Comparison of ENCODE assay signal across 1 cellular context in genomic region chr13:98050041-98050466, GRCh38.
TF ChIP-seq lines count a peak whose summit lies in the region.

No MANE protein-coding gene starts in this region.

TF ChIP-seq in HepG2, 621 proteins besides CTCF, POLR2A, EP300 and RAD21 (continued from another document and continues in another):
- TF ChIP-seq ZNF770 (CRISPR knock-in tag; IDR thresholded peaks at IDR 0.05) (no peak), PRMT3 (CRISPR knock-in tag; IDR thresholded peaks at IDR 0.05; ENCODE audit: borderline replicate concordance, low read depth) (no peak), ZNF280B (CRISPR knock-in tag; IDR thresholded peaks at IDR 0.05; ENCODE audit: borderline replicate concordance) (no peak), ZBTB14 (CRISPR knock-in tag; IDR thresholded peaks at IDR 0.05) (no peak), ATF4 (CRISPR knock-in tag; IDR thresholded peaks at IDR 0.05) (no peak), RFX1 (IDR thresholded peaks at IDR 0.05) (no peak), DBP (CRISPR knock-in tag; IDR thresholded peaks at IDR 0.05; ENCODE audit: not compliant biosample characterization) (no peak), SUZ12 (IDR thresholded peaks at IDR 0.05; ENCODE audit: low read depth, low read length) (no peak), DNMT1 (CRISPR knock-in tag; IDR thresholded peaks at IDR 0.05) (no peak), MEIS2 (CRISPR knock-in tag; IDR thresholded peaks at IDR 0.05) (peak; percentile 78), RFX3 (CRISPR knock-in tag; IDR thresholded peaks at IDR 0.05) (no peak), ZNF724P (CRISPR knock-in tag; IDR thresholded peaks at IDR 0.05; ENCODE audit: borderline replicate concordance) (no peak), AKNA (CRISPR knock-in tag; IDR thresholded peaks at IDR 0.05; ENCODE audit: borderline replicate concordance) (no peak), FIP1L1 (IDR thresholded peaks at IDR 0.05; ENCODE audit: borderline replicate concordance, insufficient read depth, low read depth, low read length) (no peak), SMARCC2 (IDR thresholded peaks at IDR 0.05) (no peak), GATAD1 (CRISPR knock-in tag; IDR thresholded peaks at IDR 0.05) (peak; percentile 36; the same call in 1 of the 2 replicates), THAP9 (CRISPR knock-in tag; IDR thresholded peaks at IDR 0.05; ENCODE audit: borderline replicate concordance) (no peak), ZNF180 (CRISPR knock-in tag; IDR thresholded peaks at IDR 0.05; ENCODE audit: borderline replicate concordance, low read depth) (no peak), POGK (CRISPR knock-in tag; conservative IDR thresholded peaks at IDR 0.05) (no peak), ZNF549 (CRISPR knock-in tag; IDR thresholded peaks at IDR 0.05) (no peak), SRSF4 (IDR thresholded peaks at IDR 0.05; ENCODE audit: low read depth, low read length, poor library complexity, severe bottlenecking) (no peak), CEBPZ (IDR thresholded peaks at IDR 0.05; ENCODE audit: low read length) (no peak), PHB2 (IDR thresholded peaks at IDR 0.05; ENCODE audit: partially characterized antibody) (no peak), ZNF34 (CRISPR knock-in tag; IDR thresholded peaks at IDR 0.05; ENCODE audit: borderline replicate concordance) (no peak), ZNF775 (CRISPR knock-in tag; IDR thresholded peaks at IDR 0.05; ENCODE audit: borderline replicate concordance) (no peak), ZNF687 (CRISPR knock-in tag; IDR thresholded peaks at IDR 0.05) (no peak; the same call in 1 of the 2 replicates), ZNF234 (CRISPR knock-in tag; conservative IDR thresholded peaks at IDR 0.05) (no peak), ZNF576 (CRISPR knock-in tag; IDR thresholded peaks at IDR 0.05) (no peak), EEA1 (CRISPR knock-in tag; IDR thresholded peaks at IDR 0.05; ENCODE audit: borderline replicate concordance) (no peak)
